ENCODE assay signal across 8 cellular contexts in genomic region chr4:149031399-149031798, GRCh38.
DNase-seq lines count a peak whose midpoint lies in the region; ATAC-seq and TF ChIP-seq lines count a peak whose summit lies in the region.

No MANE protein-coding gene starts in this region.

- no peaks in the 10 kb centered on the region; the same call in 1 of the 2 replicates for H3K4me1 ChIP-seq in BE2C
- H3K4me1 ChIP-seq in SJCRH30 = no peaks in the 10 kb centered on the region

- peak; percentile 37 for TF ChIP-seq CTCF in BE2C (IDR thresholded peaks at IDR 0.05; ENCODE audit: low read depth, low read length)

- ATAC-seq in GM21619 (IDR thresholded peaks at IDR 0.05; ENCODE audit: unreplicated experiment) (peak; percentile 65), left ventricle myocardium superior (peak; percentile 19), HG03439 (IDR thresholded peaks at IDR 0.05; ENCODE audit: unreplicated experiment) (no peak), GM19452 (IDR thresholded peaks at IDR 0.05; ENCODE audit: unreplicated experiment) (no peak), HG02981 (IDR thresholded peaks at IDR 0.05; ENCODE audit: unreplicated experiment) (no peak)

- intact Hi-C loops in left ventricle myocardium superior (cut with micrococcal nuclease) = no loop called here

- H3K27me3 ChIP-seq in BE2C (no peaks in the 10 kb centered on the region), SJCRH30 (no peaks in the 10 kb centered on the region)

- H3K36me3 ChIP-seq in BE2C = no peaks in the 10 kb centered on the region
- H3K36me3 ChIP-seq in SJCRH30 = no peaks in the 10 kb centered on the region

- H3K27ac ChIP-seq in SJCRH30 = no peak overlapping the region

- H3K9me3 ChIP-seq in BE2C (no peaks in the 10 kb centered on the region), SJCRH30 (replicated peaks) (no peaks in the 10 kb centered on the region)

- DNase-seq in BE2C (no peak), OCI-M1 (lab: John Stamatoyannopoulos, UW) (peak; percentile 84), left ventricle myocardium superior (no peak), SJCRH30 (no peak)

- H3K4me3 ChIP-seq in BE2C (ENCODE audit: low read depth, low read length) (no peak overlapping the region), SJCRH30 (no peak overlapping the region)

Comparison
In these comparisons a context has a peak if more than half of its experiments do, and no peak if none do; other contexts are left out.
1. ATAC-seq: peak in GM21619 (single experiment) and left ventricle myocardium superior (single experiment); none in HG03439 (single experiment), GM19452 (single experiment) and HG02981 (single experiment).